ENCODE assay signal across 18 cellular contexts in genomic region chr17:29070308-29070707, GRCh38. TPM values are rescaled to one million over a fixed set of nuclear protein-coding genes. Genes with fewer than 3 reads are reported as not detected.
DNase-seq lines count a peak whose midpoint lies in the region; ATAC-seq, FAIRE-seq and TF ChIP-seq lines count a peak whose summit lies in the region.
"Had no signal": no experiment of that assay in that cellular context is flagged by ENCODE, and none has a peak within 500 bp of the region (broad histone marks: within the 10 kb centered on the region; RNA-seq: fewer than 3 reads in every experiment).

No MANE protein-coding gene starts in this region.

- intact Hi-C loops in upper lobe of right lung (cut with DNase I), result no loop called here

- TF ChIP-seq CTCF in 22Rv1 (IDR thresholded peaks at IDR 0.05) (no peak), neural progenitor cell (IDR thresholded peaks at IDR 0.05) (no peak), upper lobe of right lung (IDR thresholded peaks at IDR 0.05) (no peak)

- H3K4me2 ChIP-seq in neural progenitor cell, result peak overlapping the region; percentile 29
- H3K4me2 ChIP-seq: A549 had no signal

- H3F3A ChIP-seq in neural progenitor cell (ENCODE audit: low read depth), result peaks cover 32% of the 10 kb centered on the region

- H3K36me3 ChIP-seq in neural progenitor cell (no peaks in the 10 kb centered on the region), upper lobe of right lung (no peaks in the 10 kb centered on the region)
- H3K36me3 ChIP-seq: SJSA1 had no signal

- peak overlapping the region; percentile 20 for H3K27ac Mint-ChIP-seq in central memory CD8-positive, alpha-beta T cell (ENCODE audit: low read depth)
- H3K27ac Mint-ChIP-seq in neural progenitor cell, result no peak overlapping the region
- peak overlapping the region in 1 of 10 donors; percentile 61 for H3K27ac Mint-ChIP-seq in naive thymus-derived CD8-positive, alpha-beta T cell
- H3K27ac Mint-ChIP-seq: HFFc6 had no signal

- no peaks in the 10 kb centered on the region for H3K27me3 Mint-ChIP-seq in central memory CD8-positive, alpha-beta T cell
- peaks cover 8% of the 10 kb centered on the region for H3K27me3 Mint-ChIP-seq in neural progenitor cell (ENCODE audit: insufficient read depth, low read depth)
- H3K27me3 Mint-ChIP-seq in naive thymus-derived CD8-positive, alpha-beta T cell, result peaks cover 0 to 4% (median 0%) of the 10 kb centered on the region in 5 donors

- H3K27ac ChIP-seq in 22Rv1, result peak overlapping the region; percentile 67
- peak overlapping the region; percentile 16 for H3K27ac ChIP-seq in neural progenitor cell
- no peak overlapping the region for H3K27ac ChIP-seq in upper lobe of right lung
- H3K27ac ChIP-seq: A549, RWPE1, SJSA1 had no signal

- no peak overlapping the region for H3K9ac ChIP-seq in neural progenitor cell

- no peak for ATAC-seq in central memory CD8-positive, alpha-beta T cell (replicated peaks; ENCODE audit: extremely low read depth, poor library complexity, severe bottlenecking)
- no peak for ATAC-seq in naive thymus-derived CD8-positive, alpha-beta T cell
- no peak for ATAC-seq in upper lobe of right lung
- ATAC-seq: A549, PC-3 had no signal

- no peak for FAIRE-seq in GM12892 (lab: Jason Lieb, UNC)
- FAIRE-seq: A549, GM12891, GM18507, H54 had no signal

- TF ChIP-seq POLR2A in GM12892 (IDR thresholded peaks at IDR 0.05; ENCODE audit: low read depth, low read length), result no peak

- no peaks in the 10 kb centered on the region for H3K9me3 Mint-ChIP-seq in central memory CD8-positive, alpha-beta T cell
- H3K9me3 Mint-ChIP-seq in neural progenitor cell, result no peaks in the 10 kb centered on the region
- no peaks in the 10 kb centered on the region for H3K9me3 Mint-ChIP-seq in naive thymus-derived CD8-positive, alpha-beta T cell
- H3K9me3 Mint-ChIP-seq: CD8-positive, alpha-beta memory T cell; HFFc6 had no signal

- H3K27me3 ChIP-seq in neural progenitor cell (no peaks in the 10 kb centered on the region), upper lobe of right lung (no peaks in the 10 kb centered on the region)

- DNase-seq in NCI-H82 (lab: John Stamatoyannopoulos, UW) (peak; percentile 97), neural progenitor cell (ENCODE audit: low spot score) (peak; percentile 51), upper lobe of right lung (no peak), GM12892 (ENCODE audit: insufficient read length) (no peak)
- DNase-seq in central memory CD8-positive, alpha-beta T cell (ENCODE audit: low spot score in 2 of 2), result no peak
- no peak for DNase-seq in naive thymus-derived CD8-positive, alpha-beta T cell
- DNase-seq: HFFc6, NCI-H1930, NCI-H226, PC-3 had no signal

- H3K4me3 ChIP-seq in neural progenitor cell (no peak overlapping the region), upper lobe of right lung (no peak overlapping the region)
- H3K4me3 ChIP-seq: A549, SJSA1 had no signal

- H2AFZ ChIP-seq in neural progenitor cell (replicated peaks), result no peak overlapping the region

- H3K79me2 ChIP-seq in neural progenitor cell (ENCODE audit: low read depth), result no peaks in the 10 kb centered on the region

- H3K36me3 Mint-ChIP-seq in central memory CD8-positive, alpha-beta T cell (ENCODE audit: insufficient read depth), result peaks cover 10% of the 10 kb centered on the region
- no peaks in the 10 kb centered on the region for H3K36me3 Mint-ChIP-seq in neural progenitor cell
- no peaks in the 10 kb centered on the region for H3K36me3 Mint-ChIP-seq in naive thymus-derived CD8-positive, alpha-beta T cell
- H3K36me3 Mint-ChIP-seq: CD8-positive, alpha-beta memory T cell had no signal

- H3K4me3 Mint-ChIP-seq in central memory CD8-positive, alpha-beta T cell, result no peak overlapping the region
- H3K4me3 Mint-ChIP-seq in neural progenitor cell, result no peak overlapping the region
- no peak overlapping the region for H3K4me3 Mint-ChIP-seq in naive thymus-derived CD8-positive, alpha-beta T cell
- H3K4me3 Mint-ChIP-seq: CD8-positive, alpha-beta memory T cell; HFFc6 had no signal

- H3K4me1 ChIP-seq in neural progenitor cell, result peaks cover 32% of the 10 kb centered on the region
- no peaks in the 10 kb centered on the region for H3K4me1 ChIP-seq in upper lobe of right lung
- H3K4me1 ChIP-seq: A549, SJSA1 had no signal

- no peaks in the 10 kb centered on the region for H3K9me3 ChIP-seq in neural progenitor cell (ENCODE audit: low read depth)
- H3K9me3 ChIP-seq in upper lobe of right lung, result no peaks in the 10 kb centered on the region
- H3K9me3 ChIP-seq: A549, SJSA1 had no signal

- no peaks in the 10 kb centered on the region for H4K20me1 ChIP-seq in neural progenitor cell (ENCODE audit: low read depth)

- peaks cover 20% of the 10 kb centered on the region for H3K4me1 Mint-ChIP-seq in central memory CD8-positive, alpha-beta T cell
- peaks cover 22% of the 10 kb centered on the region for H3K4me1 Mint-ChIP-seq in neural progenitor cell
- peaks cover 0 to 7% (median 2%) of the 10 kb centered on the region in 4 donors for H3K4me1 Mint-ChIP-seq in naive thymus-derived CD8-positive, alpha-beta T cell

- POLR2A ChIA-PET in naive thymus-derived CD8-positive, alpha-beta T cell (lab: Charles Lee), result no interaction called here

RNA-seq across cellular contexts. Expression of gene PIPOX, which starts 27.4 kb away (rescaled TPM):
- 3.7 and 8.8 TPM in 2 replicates for total RNA-seq in neural progenitor cell (ENCODE audit: low replicate concordance)
- total RNA-seq in naive thymus-derived CD8-positive, alpha-beta T cell, result 1 to 10 TPM; 7.3 to 8.7 TPM
- polyA plus RNA-seq in naive thymus-derived CD8-positive, alpha-beta T cell, result 1 to 10 TPM; 1.2 to 1.5 (median 1.3) TPM
- 0.87 TPM for total RNA-seq in upper lobe of right lung
- 1.3 TPM for polyA plus RNA-seq in GM12892 (2012; ENCODE audit: missing spikeins)

Comparison
In these comparisons a context has a peak if more than half of its experiments do, and no peak if none do; other contexts are left out.
1. DNase-seq: peak in NCI-H82 (single experiment) and neural progenitor cell (single experiment); none in central memory CD8-positive, alpha-beta T cell (0 of 2), naive thymus-derived CD8-positive, alpha-beta T cell (0 of 10), upper lobe of right lung (single experiment) and GM12892 (single experiment).